25 cellular contexts compared by ENCODE assay signal in genomic region chr3:39209329-39209970, GRCh38. TPM values are rescaled to one million over a fixed set of nuclear protein-coding genes. Genes with fewer than 3 reads are reported as not detected.
"Had no signal": no experiment of that assay in that cellular context is flagged by ENCODE, and none has a peak within 500 bp of the region (broad histone marks: within the 10 kb centered on the region; RNA-seq: fewer than 3 reads in every experiment).

No MANE protein-coding gene starts in this region.

- H3K27ac Mint-ChIP-seq: activated B cell treated with CpG ODN at 0.5 μM for 24 hours; activated CD4-positive, alpha-beta T cell treated with anti-CD3 and anti-CD28 coated beads for 36 hours; activated naive CD8-positive, alpha-beta T cell treated with anti-CD3 and anti-CD28 coated beads, Interleukin-2, amount 50 U/mL, for 24 hours; mesothelial cell of epicardium; stimulated activated naive CD8-positive, alpha-beta T cell treated with anti-CD3 and anti-CD28 coated beads, Interleukin-15, amount 100 ng/mL, for 72 hours had no signal

- H3K27ac ChIP-seq: body of pancreas, cardiac muscle cell, prostate gland, right atrium auricular region, tibial nerve had no signal

- H3K36me3 ChIP-seq: cardiac muscle cell, lower lobe of right lung, prostate gland, right atrium auricular region, tibial nerve had no signal

- H3K27me3 Mint-ChIP-seq: activated B cell treated with CpG ODN at 0.5 μM for 24 hours; activated CD4-positive, alpha-beta T cell treated with anti-CD3 and anti-CD28 coated beads for 36 hours; activated naive CD8-positive, alpha-beta T cell treated with anti-CD3 and anti-CD28 coated beads, Interleukin-2, amount 50 U/mL, for 24 hours had no signal

- H3K4me1 ChIP-seq: body of pancreas, prostate gland, tibial nerve had no signal

- ATAC-seq: activated CD4-positive, alpha-beta T cell treated with anti-CD3 and anti-CD28 coated beads for 36 hours; activated naive CD8-positive, alpha-beta T cell treated with anti-CD3 and anti-CD28 coated beads, Interleukin-2, amount 50 U/mL, for 24 hours; body of pancreas; left lobe of liver; lower lobe of right lung; naive thymus-derived CD8-positive, alpha-beta T cell; stimulated activated naive CD8-positive, alpha-beta T cell treated with anti-CD3 and anti-CD28 coated beads, Interleukin-15, amount 100 ng/mL, for 72 hours had no signal

- DNase-seq: activated B cell treated with CpG ODN at 0.5 μM for 24 hours; activated CD4-positive, alpha-beta T cell treated with anti-CD3 and anti-CD28 coated beads for 36 hours; activated CD4-positive, alpha-beta T cell treated with anti-CD3 and anti-CD28 coated beads, Interleukin-2, amount 50 U/mL, for 4 hours; activated naive CD4-positive, alpha-beta T cell treated with Interleukin-2 at 50 U/mL for 16 hours; activated naive CD8-positive, alpha-beta T cell treated with anti-CD3 and anti-CD28 coated beads, Interleukin-2, amount 50 U/mL, for 24 hours; activated T-cell treated with anti-CD3 and anti-CD28 coated beads, Interleukin-2, amount 50 U/mL, for 48 hours; anterior cingulate cortex; body of pancreas; cortex of kidney; foreskin fibroblast; lower lobe of right lung; stimulated activated CD4-positive, alpha-beta T cell treated with anti-CD3 and anti-CD28 coated beads, Interleukin-4, amount 100 ng/mL, for 24 hours; stimulated activated naive CD8-positive, alpha-beta T cell treated with anti-CD3 and anti-CD28 coated beads, Interleukin-15, amount 100 ng/mL, for 72 hours; T-helper 9 cell had no signal

- H3K9me3 Mint-ChIP-seq: activated B cell treated with CpG ODN at 0.5 μM for 24 hours; activated naive CD8-positive, alpha-beta T cell treated with anti-CD3 and anti-CD28 coated beads, Interleukin-2, amount 50 U/mL, for 24 hours; stimulated activated naive CD8-positive, alpha-beta T cell treated with anti-CD3 and anti-CD28 coated beads, Interleukin-15, amount 100 ng/mL, for 72 hours had no signal

- H3K27me3 ChIP-seq: body of pancreas, cardiac muscle cell, right atrium auricular region, tibial nerve had no signal

- H3K36me3 Mint-ChIP-seq: mesothelial cell of epicardium; naive thymus-derived CD8-positive, alpha-beta T cell had no signal

- H3K4me3 Mint-ChIP-seq: activated B cell treated with CpG ODN at 0.5 μM for 24 hours; activated CD4-positive, alpha-beta T cell treated with anti-CD3 and anti-CD28 coated beads for 36 hours; activated naive CD8-positive, alpha-beta T cell treated with anti-CD3 and anti-CD28 coated beads, Interleukin-2, amount 50 U/mL, for 24 hours; mesothelial cell of epicardium; naive thymus-derived CD8-positive, alpha-beta T cell; stimulated activated naive CD8-positive, alpha-beta T cell treated with anti-CD3 and anti-CD28 coated beads, Interleukin-15, amount 100 ng/mL, for 72 hours had no signal

- H3K9me3 ChIP-seq: body of pancreas, lower lobe of right lung, prostate gland, right atrium auricular region had no signal

- H3K4me3 ChIP-seq: body of pancreas, cardiac muscle cell, lower lobe of right lung, prostate gland, right atrium auricular region, tibial nerve had no signal

RNA-seq across cellular contexts. Expression of gene XIRP1, which starts 17.1 kb away (rescaled TPM):
- total RNA-seq: body of pancreas; cerebellum; fibroblast of lung; glomerular endothelial cell; left lobe of liver; lower lobe of right lung; mesothelial cell of epicardium; naive thymus-derived CD8-positive, alpha-beta T cell; osteocyte; tibial nerve had no signal
